17 cellular contexts compared by ENCODE assay signal in genomic region chr6:112330877-112331260, GRCh38. TPM values are rescaled to one million over a fixed set of nuclear protein-coding genes. Genes with fewer than 3 reads are reported as not detected.
DNase-seq lines count a peak whose midpoint lies in the region; ATAC-seq and TF ChIP-seq lines count a peak whose summit lies in the region.
"Had no signal": no experiment of that assay in that cellular context is flagged by ENCODE, and none has a peak within 500 bp of the region (broad histone marks: within the 10 kb centered on the region; RNA-seq: fewer than 3 reads in every experiment).

No MANE protein-coding gene starts in this region.

- H4K5ac ChIP-seq in IMR-90 (ENCODE audit: low read depth, low read length), result peak overlapping the region; percentile 63; the same call in 1 of the 2 replicates

- H3K36me3 Mint-ChIP-seq in endodermal cell (ENCODE audit: low read depth), result no peaks in the 10 kb centered on the region
- H3K36me3 Mint-ChIP-seq: activated naive CD8-positive, alpha-beta T cell treated with anti-CD3 and anti-CD28 coated beads for 36 hours had no signal

- H4K91ac ChIP-seq in IMR-90 (ENCODE audit: insufficient read depth, low read depth, low read length), result no peak overlapping the region

- no peaks in the 10 kb centered on the region for H3K79me1 ChIP-seq in IMR-90 (ENCODE audit: low read depth in 1 of 2, low read length in 2 of 2)

- no peak overlapping the region for H2AFZ ChIP-seq in IMR-90 (replicated peaks; ENCODE audit: low read length, poor library complexity)

- H3K4me1 Mint-ChIP-seq in endodermal cell, result no peaks in the 10 kb centered on the region
- H3K4me1 Mint-ChIP-seq: activated naive CD8-positive, alpha-beta T cell treated with anti-CD3 and anti-CD28 coated beads for 36 hours had no signal

- H2AK9ac ChIP-seq in IMR-90 (replicated peaks; ENCODE audit: low read depth, low read length, poor library complexity), result no peak overlapping the region

- H3K4ac ChIP-seq in IMR-90 (ENCODE audit: low read depth, low read length), result peak overlapping the region; percentile 61; the same call in 1 of the 2 replicates

- no peak for TF ChIP-seq RAD21 in IMR-90 (IDR thresholded peaks at IDR 0.05; ENCODE audit: low read length)

- ATAC-seq in IMR-90 (ENCODE audit: low read depth), result no peak
- ATAC-seq in GM21447 (IDR thresholded peaks at IDR 0.05; ENCODE audit: unreplicated experiment), result no peak
- ATAC-seq: left ventricle myocardium superior, pancreas had no signal

- H3K9me3 ChIP-seq in IMR-90 (ENCODE audit: control insufficient read depth, insufficient read depth, low read length) (peaks cover 4% of the 10 kb centered on the region; the same call in 1 of the 2 replicates), endodermal cell (ENCODE audit: control insufficient read depth, low read length) (peaks cover 18% of the 10 kb centered on the region)
- H3K9me3 ChIP-seq: pancreas had no signal

- H3K9me3 Mint-ChIP-seq in endodermal cell, result peaks cover 36% of the 10 kb centered on the region

- intact Hi-C loops in IMR-90 (cut with micrococcal nuclease), result loop anchor here (10.0 kb wide), 1 partner anchor 1054 kb away; no protein-coding TSS in a partner anchor

- TF ChIP-seq POLR2A in IMR-90 (IDR thresholded peaks at IDR 0.05; ENCODE audit: low read depth, low read length), result no peak

- dilution Hi-C loops in IMR-90 (cut with HindIII; ENCODE audit: low sequenced_read_pairs, unreplicated experiment), result no loop called here

- no peak overlapping the region for H3K4me3 Mint-ChIP-seq in endodermal cell
- H3K4me3 Mint-ChIP-seq: activated naive CD8-positive, alpha-beta T cell treated with anti-CD3 and anti-CD28 coated beads for 36 hours had no signal

- H4K8ac ChIP-seq in IMR-90 (ENCODE audit: low read depth in 2 of 2, low read length in 2 of 2), result peak overlapping the region; percentile 24 to 72; a peak in 2 of 4 replicates

- H3K36me3 ChIP-seq in IMR-90 (ENCODE audit: control insufficient read depth, insufficient read depth, low read length), result no peaks in the 10 kb centered on the region
- H3K36me3 ChIP-seq in endodermal cell (ENCODE audit: control insufficient read depth, insufficient read depth, low read length), result no peaks in the 10 kb centered on the region
- H3K36me3 ChIP-seq: pancreas had no signal

- no peak overlapping the region for H3K56ac ChIP-seq in IMR-90 (ENCODE audit: extremely low read depth, insufficient read depth, low read length)

- H3K9ac ChIP-seq in IMR-90 (ENCODE audit: low read depth, low read length), result no peak overlapping the region
- no peak overlapping the region for H3K9ac ChIP-seq in endodermal cell (ENCODE audit: extremely low read depth, low read length, poor library complexity, severe bottlenecking)

- H2AK5ac ChIP-seq in IMR-90 (ENCODE audit: low read depth, low read length), result peak overlapping the region; percentile 73; the same call in 1 of the 2 replicates

- CTCF ChIA-PET in IMR-90 (lab: Yijun Ruan, JAX), result interaction anchor here (0.6 kb wide), 1 partner anchor 138 kb away, joined by 5 read pairs; no protein-coding TSS in a partner anchor

- no peaks in the 10 kb centered on the region for H3K9me1 ChIP-seq in IMR-90 (ENCODE audit: insufficient read depth, low read length)

- H2BK15ac ChIP-seq in IMR-90 (ENCODE audit: low read depth, low read length), result no peak overlapping the region; the same call in 2 of the 3 replicates

- H3K27me3 ChIP-seq in IMR-90 (ENCODE audit: control insufficient read depth, insufficient read depth, low read length) (no peaks in the 10 kb centered on the region), endodermal cell (ENCODE audit: control insufficient read depth, insufficient read depth, low read length, poor library complexity, severe bottlenecking) (no peaks in the 10 kb centered on the region)
- H3K27me3 ChIP-seq: pancreas had no signal

- no peak overlapping the region for H3K4me2 ChIP-seq in IMR-90 (ENCODE audit: low read depth, low read length)

- no peaks in the 10 kb centered on the region for H3K27me3 Mint-ChIP-seq in endodermal cell (ENCODE audit: insufficient read depth)

- H3K18ac ChIP-seq in IMR-90 (ENCODE audit: low read depth, low read length), result peak overlapping the region; percentile 72; the same call in 1 of the 2 replicates

- H3K27ac ChIP-seq in IMR-90 (ENCODE audit: insufficient read depth, low read length), result no peak overlapping the region
- no peak overlapping the region for H3K27ac ChIP-seq in endodermal cell (ENCODE audit: low read depth, low read length)
- H3K27ac ChIP-seq: pancreas had no signal

- no peak overlapping the region for H3K27ac Mint-ChIP-seq in endodermal cell
- H3K27ac Mint-ChIP-seq: activated naive CD8-positive, alpha-beta T cell treated with anti-CD3 and anti-CD28 coated beads for 36 hours had no signal

- no peak for TF ChIP-seq CTCF in IMR-90 (conservative IDR thresholded peaks at IDR 0.05; ENCODE audit: low read depth, low read length)
- no peak for TF ChIP-seq CTCF in endodermal cell (conservative IDR thresholded peaks at IDR 0.05)

- 33% methylated on average over 1 of the region's 2 CpGs; no CpG with 5 or more reads in 1 of the 2 experiments for WGBS in IMR-90 (ENCODE audit: extremely low coverage in 2 of 2, insufficient read length in 1 of 2), 2 experiments
- WGBS in endodermal cell (ENCODE audit: insufficient coverage in 1 of 2, insufficient read length in 1 of 2), 2 experiments, result 89% methylated on average over 2 of the region's 2 CpGs; no CpG with 5 or more reads in 1 of the 2 experiments

- BruUV-seq in IMR-90 (replicated peaks; lab: Mats Ljungman, UMichigan), result no TSS peak

- no peak overlapping the region; the same call in 1 of the 2 replicates for H3K23ac ChIP-seq in IMR-90 (ENCODE audit: low read depth, low read length)

- POLR2A ChIA-PET in IMR-90 (lab: Charles Lee; ENCODE audit: unreplicated experiment), result no interaction called here

- in situ Hi-C loops in IMR-90 (cut with MboI; ENCODE audit: low sequenced_read_pairs), result loop anchor here (10.0 kb wide), 1 partner anchor 1574 kb away; no protein-coding TSS in a partner anchor

- H2BK5ac ChIP-seq in IMR-90 (ENCODE audit: low read depth, low read length, poor library complexity, severe bottlenecking), result peak overlapping the region; percentile 66

- H3K4me3 ChIP-seq in IMR-90 (ENCODE audit: insufficient read depth, low read depth, low read length) (no peak overlapping the region), endodermal cell (ENCODE audit: low read length) (no peak overlapping the region)
- H3K4me3 ChIP-seq: pancreas had no signal

- peaks cover 7% of the 10 kb centered on the region for H3K4me1 ChIP-seq in IMR-90 (ENCODE audit: control insufficient read depth, insufficient read depth, low read length)
- H3K4me1 ChIP-seq in endodermal cell (ENCODE audit: control insufficient read depth, insufficient read depth, low read length), result no peaks in the 10 kb centered on the region
- H3K4me1 ChIP-seq: pancreas had no signal

- peak overlapping the region; percentile 50; the same call in 1 of the 2 replicates for H2BK20ac ChIP-seq in IMR-90 (ENCODE audit: low read depth, low read length)

- no peaks in the 10 kb centered on the region for H4K20me1 ChIP-seq in IMR-90 (ENCODE audit: insufficient read depth, low read length)

- H2BK120ac ChIP-seq in IMR-90 (ENCODE audit: low read depth, low read length), result peak overlapping the region; percentile 74; the same call in 1 of the 2 replicates

- no peak overlapping the region for H3K14ac ChIP-seq in IMR-90 (replicated peaks; ENCODE audit: low read depth, low read length)

- peak; percentile 44 for DNase-seq in DMS79 (lab: John Stamatoyannopoulos, UW)
- no peak for DNase-seq in IMR-90
- DNase-seq in dermis blood vessel endothelial cell, result peak; percentile 15
- DNase-seq in retina, result peak; percentile 23
- DNase-seq in endodermal cell, result no peak
- no peak for DNase-seq in NCI-H2196 (lab: John Stamatoyannopoulos, UW; ENCODE audit: unreplicated experiment)
- DNase-seq: activated CD4-positive, CD25-positive, alpha-beta regulatory T cell; activated naive CD8-positive, alpha-beta T cell treated with anti-CD3 and anti-CD28 coated beads for 36 hours; left ventricle myocardium superior; NCI-H526 treated with DMSO at 0.1 percent for 48 hours; pancreas; stimulated activated CD4-positive, alpha-beta T cell treated with anti-CD3 and anti-CD28 coated beads, Interleukin-4, amount 100 ng/mL, for 4 hours had no signal

TF ChIP-seq in IMR-90, 13 proteins besides CTCF, POLR2A, EP300 and RAD21 (continues in another document):
- TF ChIP-seq ELK1 (IDR thresholded peaks at IDR 0.05; ENCODE audit: borderline replicate concordance, low read depth, low read length), result no peak
- no peak for TF ChIP-seq CEBPB (IDR thresholded peaks at IDR 0.05; ENCODE audit: low read depth, low read length)
- no peak for TF ChIP-seq USF2 (IDR thresholded peaks at IDR 0.05; ENCODE audit: low read depth, low read length)
- TF ChIP-seq NFE2L2 (IDR thresholded peaks at IDR 0.05; ENCODE audit: low read depth, low read length), result no peak
- TF ChIP-seq FOS (IDR thresholded peaks at IDR 0.05; ENCODE audit: low read depth, low read length), result no peak
- TF ChIP-seq RFX5 (IDR thresholded peaks at IDR 0.05; ENCODE audit: low read depth, low read length), result no peak
- no peak for TF ChIP-seq MXI1 (IDR thresholded peaks at IDR 0.05; ENCODE audit: borderline replicate concordance, low read depth, low read length)
- no peak for TF ChIP-seq BHLHE40 (IDR thresholded peaks at IDR 0.05; ENCODE audit: low read depth, low read length)

RNA-seq across cellular contexts. Expression of gene RFPL4B, which starts 16.3 kb away (rescaled TPM):
- total RNA-seq in IMR-90 (2012; rRNA removed) (not detected in 2 replicates), dermis blood vessel endothelial cell (under 0.01 TPM in 1 of 2 replicates, not detected in the other), endodermal cell (not detected)
- not detected in 2 replicates for polyA plus RNA-seq in IMR-90 (2012; rRNA removed)
- not detected in 2 replicates for polyA plus RNA-seq in IMR-90 (2012; cell fraction: cytosol; rRNA removed)
- not detected in 2 replicates for polyA plus RNA-seq in IMR-90 (2012; cell fraction: nucleus; rRNA removed; ENCODE audit: low replicate concordance)
- polyA plus RNA-seq in endodermal cell (2013, experiment 1 of 2), result not detected
- polyA plus RNA-seq in endodermal cell (2013, experiment 2 of 2), result not detected
- total RNA-seq: activated naive CD8-positive, alpha-beta T cell treated with anti-CD3 and anti-CD28 coated beads for 36 hours; bronchial epithelial cell; H4; left ventricle myocardium superior; mucosa of gallbladder; pancreas had no signal
- polyA plus RNA-seq: BJ, pancreas had no signal

Comparison
In these comparisons a context has a peak if more than half of its experiments do, and no peak if none do; other contexts are left out.
1. DNase-seq: peak in DMS79 (single experiment), dermis blood vessel endothelial cell (single experiment) and retina (single experiment); none in IMR-90 (single experiment), endodermal cell (single experiment) and NCI-H2196 (single experiment).